Comparison of ENCODE assay signal across 1 cellular context in the genomic region with DNA sequence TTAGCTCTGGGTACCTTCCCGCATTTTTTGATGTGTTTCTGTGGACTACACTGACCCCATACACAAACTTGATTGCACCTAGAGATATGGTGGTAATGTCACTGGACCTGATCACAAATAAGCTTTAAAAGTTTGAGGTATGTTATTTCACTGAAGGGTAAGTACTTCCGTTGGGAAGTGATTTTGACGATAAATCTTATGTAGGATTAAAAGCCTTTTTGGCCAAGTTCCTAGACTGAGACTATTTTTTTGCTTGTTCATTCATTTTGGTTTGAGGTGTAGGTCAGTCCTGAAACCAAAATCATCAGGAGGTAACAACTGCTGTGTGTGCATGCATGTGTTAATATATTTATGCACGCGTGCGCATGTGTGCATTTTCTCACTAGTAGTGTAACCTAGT.
A peak's percentile ranks its signal among the peaks of the same experiment; 100 is the strongest.
TF ChIP-seq lines count a peak whose summit lies in the region.

No MANE protein-coding gene starts in this region.

TF ChIP-seq in K562, 482 proteins besides CTCF, POLR2A, EP300 and RAD21 (continued from another document):
- TF ChIP-seq, protein P1, sequence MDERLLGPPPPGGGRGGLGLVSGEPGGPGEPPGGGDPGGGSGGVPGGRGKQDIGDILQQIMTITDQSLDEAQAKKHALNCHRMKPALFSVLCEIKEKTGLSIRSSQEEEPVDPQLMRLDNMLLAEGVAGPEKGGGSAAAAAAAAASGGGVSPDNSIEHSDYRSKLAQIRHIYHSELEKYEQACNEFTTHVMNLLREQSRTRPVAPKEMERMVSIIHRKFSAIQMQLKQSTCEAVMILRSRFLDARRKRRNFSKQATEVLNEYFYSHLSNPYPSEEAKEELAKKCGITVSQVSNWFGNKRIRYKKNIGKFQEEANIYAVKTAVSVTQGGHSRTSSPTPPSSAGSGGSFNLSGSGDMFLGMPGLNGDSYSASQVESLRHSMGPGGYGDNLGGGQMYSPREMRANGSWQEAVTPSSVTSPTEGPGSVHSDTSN (CRISPR knock-in tag; IDR thresholded peaks at IDR 0.05; ENCODE audit: low read depth), result no peak
- TF ChIP-seq, protein P1 (tag; conservative IDR thresholded peaks at IDR 0.05; ENCODE audit: low read depth), result peak; percentile 64
- TF ChIP-seq MEIS2 (IDR thresholded peaks at IDR 0.05; ENCODE audit: partially characterized antibody) (peak; percentile 49), ETV1 (tag; conservative IDR thresholded peaks at IDR 0.05; ENCODE audit: low read depth) (0 out of 2 replicates have a peak, but pooled peaks have one; percentile 51)
